ENCODE assay signal across 3 cellular contexts in the genomic region with DNA sequence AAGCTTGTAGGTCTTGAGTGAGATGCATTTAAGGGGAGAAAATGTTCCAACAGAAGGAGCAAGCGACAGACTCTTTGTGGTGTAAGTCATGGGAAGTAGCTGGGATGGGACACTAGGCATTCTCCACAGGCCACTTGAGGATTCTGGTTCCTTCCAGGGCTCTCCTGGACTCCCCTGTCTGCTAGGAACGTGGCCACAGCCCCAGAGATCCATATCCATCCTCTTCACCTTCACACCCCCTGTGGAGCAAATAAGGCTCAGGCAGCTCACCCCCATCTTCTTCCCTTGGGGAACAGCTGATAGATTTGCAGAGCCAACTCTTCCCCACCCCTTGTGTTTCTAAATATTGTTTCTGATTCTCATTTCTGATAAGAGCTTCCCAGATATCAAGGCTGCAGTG.
"Had no signal": no experiment of that assay in that cellular context is flagged by ENCODE, and none has a peak within 500 bp of the region (broad histone marks: within the 10 kb centered on the region; RNA-seq: fewer than 3 reads in every experiment).

No MANE protein-coding gene starts in this region.

- DNase-seq: GDM1, GF-D8 had no signal

- ATAC-seq: GM12878 had no signal

- H3K4me3 ChIP-seq: GM12878 had no signal
